30 cellular contexts compared by ENCODE assay signal in the genomic region with DNA sequence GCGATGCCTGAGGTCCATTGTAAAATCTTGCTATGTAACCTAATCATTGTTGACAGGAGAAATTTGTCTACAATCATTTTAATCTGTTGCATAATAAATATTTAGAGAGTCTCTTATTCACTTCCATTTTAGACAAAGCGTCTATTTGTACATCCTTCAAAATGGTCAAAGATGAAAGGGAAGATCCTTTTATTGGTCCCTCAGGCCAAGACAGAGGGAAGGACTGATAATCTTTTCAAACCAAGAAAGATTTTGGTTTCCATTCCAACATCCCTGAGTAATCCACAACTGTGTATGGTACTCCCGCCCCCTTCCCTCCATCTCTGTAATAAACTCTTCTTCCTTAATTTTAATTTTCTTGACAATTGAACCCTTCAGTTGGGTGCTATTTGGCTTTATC.
"Had no signal": no experiment of that assay in that cellular context is flagged by ENCODE, and none has a peak within 500 bp of the region (broad histone marks: within the 10 kb centered on the region; RNA-seq: fewer than 3 reads in every experiment).

No MANE protein-coding gene starts in this region.

- H3K27me3 ChIP-seq: heart right ventricle, hepatocyte, neural progenitor cell, neutrophil, pancreas, sigmoid colon, stomach, testis, thyroid gland, transverse colon, upper lobe of left lung had no signal

- FAIRE-seq: pancreas, urothelium cell line had no signal

- ATAC-seq: natural killer cell; pancreas; stimulated activated naive B cell treated with anti-CD40 and anti-IgM and Interleukin-4, amounts not matched to agents 10 μg/mL and 1 μg/mL and 100 μg/mL, for 72 hours; stimulated activated naive CD8-positive, alpha-beta T cell treated with anti-CD3 and anti-CD28 coated beads, Interleukin-15, Interleukin-2, amounts not matched to agents 100 U/mL and 50 U/mL, for 24 hours had no signal

- H3K79me2 ChIP-seq: hepatocyte had no signal

- H3K9me3 ChIP-seq: heart right ventricle, left ventricle myocardium inferior, neutrophil, pancreas, prostate gland, sigmoid colon, stomach, testis, thyroid gland, transverse colon, upper lobe of left lung had no signal

- H3K4me3 ChIP-seq: heart right ventricle, hepatocyte, left ventricle myocardium inferior, lung, neural progenitor cell, pancreas, prostate gland, sigmoid colon, smooth muscle cell, stomach, testis, thyroid gland, transverse colon, upper lobe of left lung had no signal

- H3K9ac ChIP-seq: neural progenitor cell had no signal

- DNase-seq: islet precursor cell; mesendoderm; naive B cell; natural killer cell; nephron progenitor cell; occipital lobe; pancreas; posterior cingulate gyrus; retina; sigmoid colon; stimulated activated CD4-positive, alpha-beta T cell treated with anti-CD3 and anti-CD28 coated beads, Interleukin-1b, Interleukin-23, amount 100 ng/mL, for 48 hours; stimulated activated CD4-positive, alpha-beta T cell treated with anti-CD3 and anti-CD28 coated beads, Interleukin-2, amount 100 ng/mL, for 48 hours; stimulated activated CD4-positive, alpha-beta T cell treated with anti-CD3 and anti-CD28 coated beads, Interleukin-4, amount 100 ng/mL, for 4 hours; stimulated activated CD8-positive, alpha-beta memory T cell treated with anti-CD3 and anti-CD28 coated beads, Interleukin-4, amount 100 ng/mL, for 48 hours; stimulated activated naive B cell treated with anti-CD40 and anti-IgM and Interleukin-4, amounts not matched to agents 10 μg/mL and 1 μg/mL and 100 μg/mL, for 72 hours; stimulated activated naive CD8-positive, alpha-beta T cell treated with anti-CD3 and anti-CD28 coated beads, Interleukin-15, Interleukin-2, amounts not matched to agents 100 U/mL and 50 U/mL, for 24 hours; stomach; testis; thyroid gland; transverse colon; upper lobe of left lung had no signal

- H3K4me1 ChIP-seq: neural progenitor cell, pancreas, prostate gland had no signal

- H2AFZ ChIP-seq: hepatocyte, neural progenitor cell had no signal

- H3K4me2 ChIP-seq: hepatocyte, neural progenitor cell, smooth muscle cell had no signal

- H3K27ac ChIP-seq: hepatocyte, left ventricle myocardium inferior, neural progenitor cell, neutrophil, pancreas, prostate gland, sigmoid colon, stomach, testis, thyroid gland, transverse colon, upper lobe of left lung had no signal

- H3K36me3 ChIP-seq: heart right ventricle, left ventricle myocardium inferior, neural progenitor cell, neutrophil, pancreas, prostate gland, sigmoid colon, thyroid gland, transverse colon, upper lobe of left lung had no signal
